Comparison of ENCODE assay signal across 24 cellular contexts in genomic region chr2:203338322-203338721, GRCh38.
"Had no signal": no experiment of that assay in that cellular context is flagged by ENCODE, and none has a peak within 500 bp of the region (broad histone marks: within the 10 kb centered on the region; RNA-seq: fewer than 3 reads in every experiment).

No MANE protein-coding gene starts in this region.

- H3K9me3 Mint-ChIP-seq: effector memory CD8-positive, alpha-beta T cell; nephron had no signal

- H3K4me3 Mint-ChIP-seq: activated naive CD8-positive, alpha-beta T cell; effector memory CD8-positive, alpha-beta T cell; nephron had no signal

- H3K4me1 ChIP-seq: prostate gland, testis had no signal

- H3K9me3 ChIP-seq: pancreas, prostate gland, testis, transverse colon had no signal

- H3K36me3 ChIP-seq: pancreas, prostate gland, transverse colon had no signal

- H3K27ac ChIP-seq: pancreas, prostate gland, testis, transverse colon, WERI-Rb-1 had no signal

- DNase-seq: activated CD4-positive, alpha-beta T cell treated with anti-CD3 and anti-CD28 coated beads for 48 hours; activated CD4-positive, alpha-beta T cell treated with anti-CD3 and anti-CD28 coated beads, Interleukin-2, amount 50 U/mL, for 48 hours; activated CD8-positive, alpha-beta memory T cell treated with anti-CD3 and anti-CD28 coated beads for 24 hours; activated effector memory CD4-positive, alpha-beta T cell treated with Interleukin-2 at 50 U/mL for 16 hours; activated naive CD4-positive, alpha-beta T cell treated with Interleukin-2 at 50 U/mL for 16 hours; anterior cingulate cortex; cortex of kidney; effector memory CD8-positive, alpha-beta T cell; head of caudate nucleus; nucleus accumbens; pancreas; retina; stimulated activated CD4-positive, alpha-beta T cell treated with anti-CD3 and anti-CD28 coated beads, Interleukin-15, amount 100 ng/mL, for 24 hours; stimulated activated CD4-positive, alpha-beta T cell treated with anti-CD3 and anti-CD28 coated beads, Interleukin-2, amount 100 ng/mL, for 24 hours; stimulated activated naive CD8-positive, alpha-beta T cell treated with anti-CD3 and anti-CD28 coated beads, Interleukin-15, Interleukin-2, amounts not matched to agents 100 U/mL and 50 U/mL, for 24 hours; T1000; testis; transverse colon; WERI-Rb-1 had no signal

- H3K27me3 ChIP-seq: pancreas, testis, transverse colon had no signal

- H3K4me3 ChIP-seq: lung, pancreas, prostate gland, smooth muscle cell, testis, transverse colon had no signal

- H3K27ac Mint-ChIP-seq: activated naive CD8-positive, alpha-beta T cell; effector memory CD8-positive, alpha-beta T cell; nephron had no signal

- H3K27me3 Mint-ChIP-seq: activated naive CD8-positive, alpha-beta T cell; effector memory CD8-positive, alpha-beta T cell had no signal

- H3K4me2 ChIP-seq: smooth muscle cell had no signal
